In genomic region chr3:101603184-101603583, GRCh38 we compare ENCODE assay signal across 27 cellular contexts.
"Had no signal": no experiment of that assay in that cellular context is flagged by ENCODE, and none has a peak within 500 bp of the region (broad histone marks: within the 10 kb centered on the region; RNA-seq: fewer than 3 reads in every experiment).

No MANE protein-coding gene starts in this region.

- ATAC-seq: naive thymus-derived CD4-positive, alpha-beta T cell; natural killer cell; psoas muscle; right cardiac atrium; right lobe of liver; stimulated activated memory B cell treated with anti-CD40 and anti-IgM and Interleukin-4, amounts not matched to agents 10 μg/mL and 1 μg/mL and 100 μg/mL, for 72 hours had no signal

- H3K4me1 Mint-ChIP-seq: natural killer cell; nephron; stimulated activated memory B cell treated with anti-CD40 and anti-IgM and Interleukin-4, amounts not matched to agents 10 μg/mL and 1 μg/mL and 100 μg/mL, for 72 hours had no signal

- DNase-seq: naive thymus-derived CD4-positive, alpha-beta T cell; natural killer cell; ovary; posterior cingulate gyrus; psoas muscle; right cardiac atrium; right lobe of liver; sigmoid colon; small intestine; stimulated activated CD4-positive, alpha-beta T cell treated with anti-CD3 and anti-CD28 coated beads, Interleukin-15, amount 100 ng/mL, for 24 hours; stimulated activated CD4-positive, alpha-beta T cell treated with anti-CD3 and anti-CD28 coated beads, Interleukin-2, amount 100 ng/mL, for 24 hours; stimulated activated CD4-positive, alpha-beta T cell treated with anti-CD3 and anti-CD28 coated beads, Interleukin-2, amount 100 ng/mL, for 48 hours; stimulated activated CD4-positive, alpha-beta T cell treated with anti-CD3 and anti-CD28 coated beads, Interleukin-4, amount 100 ng/mL, for 24 hours; stimulated activated naive CD4-positive, alpha-beta T cell treated with Interleukin-2 at 50 U/mL for 16 hours; stomach; thyroid gland; trophoblast cell; upper lobe of left lung had no signal

- H3K27ac Mint-ChIP-seq: natural killer cell; nephron; progenitor cell of endocrine pancreas; stimulated activated memory B cell treated with anti-CD40 and anti-IgM and Interleukin-4, amounts not matched to agents 10 μg/mL and 1 μg/mL and 100 μg/mL, for 72 hours; stimulated activated naive CD8-positive, alpha-beta T cell treated with anti-CD3 and anti-CD28 coated beads, Interleukin-15, Interleukin-2, amounts not matched to agents 100 ng/mL and 50 ng/mL, for 24 hours had no signal

- H3K36me3 Mint-ChIP-seq: natural killer cell had no signal

- H3K4me3 Mint-ChIP-seq: naive thymus-derived CD4-positive, alpha-beta T cell; natural killer cell; nephron; stimulated activated memory B cell treated with anti-CD40 and anti-IgM and Interleukin-4, amounts not matched to agents 10 μg/mL and 1 μg/mL and 100 μg/mL, for 72 hours; stimulated activated naive CD8-positive, alpha-beta T cell treated with anti-CD3 and anti-CD28 coated beads, Interleukin-15, Interleukin-2, amounts not matched to agents 100 ng/mL and 50 ng/mL, for 24 hours had no signal

- H3K27ac ChIP-seq: neutrophil, ovary, parathyroid adenoma, right lobe of liver, sigmoid colon, stomach, thoracic aorta, thyroid gland, tibial nerve, upper lobe of left lung, vagina had no signal

- H3K27me3 Mint-ChIP-seq: naive thymus-derived CD4-positive, alpha-beta T cell; progenitor cell of endocrine pancreas; stimulated activated memory B cell treated with anti-CD40 and anti-IgM and Interleukin-4, amounts not matched to agents 10 μg/mL and 1 μg/mL and 100 μg/mL, for 72 hours; stimulated activated naive CD8-positive, alpha-beta T cell treated with anti-CD3 and anti-CD28 coated beads, Interleukin-15, Interleukin-2, amounts not matched to agents 100 ng/mL and 50 ng/mL, for 24 hours had no signal

- H3K9me3 Mint-ChIP-seq: natural killer cell; stimulated activated naive CD8-positive, alpha-beta T cell treated with anti-CD3 and anti-CD28 coated beads, Interleukin-15, Interleukin-2, amounts not matched to agents 100 ng/mL and 50 ng/mL, for 24 hours had no signal
